17 cellular contexts compared by ENCODE assay signal in the genomic region with DNA sequence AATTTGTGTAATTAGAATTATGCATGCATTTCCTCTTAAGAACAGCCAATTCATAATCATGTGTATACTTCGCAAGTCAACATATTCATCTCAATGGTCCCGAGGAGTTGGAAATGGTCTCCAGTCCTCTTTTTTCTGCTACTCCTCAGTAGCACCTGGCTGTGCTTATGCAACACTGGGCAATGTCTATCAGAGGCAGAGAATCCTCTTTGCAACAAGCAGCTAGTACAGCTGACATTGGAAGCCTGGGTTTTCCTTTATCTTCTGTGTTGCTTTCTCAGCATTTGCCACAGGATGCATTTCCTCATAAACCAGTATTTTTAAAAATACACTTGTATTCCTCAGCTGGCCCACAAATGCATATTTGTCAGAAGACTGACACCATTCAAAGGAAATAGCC.
"Had no signal": no experiment of that assay in that cellular context is flagged by ENCODE, and none has a peak within 500 bp of the region (broad histone marks: within the 10 kb centered on the region; RNA-seq: fewer than 3 reads in every experiment).

No MANE protein-coding gene starts in this region.

- H3K9me3 ChIP-seq: gastrocnemius medialis, heart right ventricle, upper lobe of left lung had no signal

- H3K4me1 Mint-ChIP-seq: activated CD8-positive, alpha-beta memory T cell treated with anti-CD3 and anti-CD28 coated beads, Interleukin-2, amount 10 ng/mL, durations not matched to agents 7 days and 5 days had no signal

- H3K36me3 Mint-ChIP-seq: activated CD8-positive, alpha-beta memory T cell treated with anti-CD3 and anti-CD28 coated beads, Interleukin-2, amount 10 ng/mL, durations not matched to agents 7 days and 5 days had no signal

- H3K4me3 Mint-ChIP-seq: activated CD8-positive, alpha-beta memory T cell treated with anti-CD3 and anti-CD28 coated beads, Interleukin-2, amount 10 ng/mL, durations not matched to agents 7 days and 5 days; activated T-cell treated with anti-CD3 and anti-CD28 coated beads, Interleukin-2, amount 50 U/mL, for 4 hours; dendritic cell treated with granulocyte-macrophage colony-stimulating factor and Interleukin-4, amounts not matched to agents 40 ng/mL and 50 ng/mL, for 4 days; effector memory CD8-positive, alpha-beta T cell had no signal

- H3K4me1 ChIP-seq: gastrocnemius medialis, heart right ventricle, upper lobe of left lung had no signal

- H3K27me3 ChIP-seq: brain microvascular endothelial cell, gastrocnemius medialis, heart right ventricle, upper lobe of left lung had no signal

- ATAC-seq: activated CD8-positive, alpha-beta memory T cell treated with anti-CD3 and anti-CD28 coated beads, Interleukin-2, amount 10 ng/mL, durations not matched to agents 7 days and 5 days; activated naive CD4-positive, alpha-beta T cell treated with anti-CD3 and anti-CD28 coated beads, Interleukin-2, amount 50 U/mL, for 72 hours; activated T-cell treated with anti-CD3 and anti-CD28 coated beads, Interleukin-2, amount 50 U/mL, for 4 hours; effector memory CD8-positive, alpha-beta T cell; gastrocnemius medialis; heart right ventricle; left ventricle myocardium superior had no signal

- H3K27ac ChIP-seq: brain microvascular endothelial cell, epithelial cell of prostate, gastrocnemius medialis, heart right ventricle, upper lobe of left lung had no signal

- H3K27ac Mint-ChIP-seq: activated CD8-positive, alpha-beta memory T cell treated with anti-CD3 and anti-CD28 coated beads, Interleukin-2, amount 10 ng/mL, durations not matched to agents 7 days and 5 days; activated naive CD4-positive, alpha-beta T cell treated with anti-CD3 and anti-CD28 coated beads, Interleukin-2, amount 50 U/mL, for 72 hours; dendritic cell treated with granulocyte-macrophage colony-stimulating factor and Interleukin-4, amounts not matched to agents 40 ng/mL and 50 ng/mL, for 4 days; effector memory CD8-positive, alpha-beta T cell had no signal

- DNase-seq: activated CD4-positive, alpha-beta T cell treated with anti-CD3 and anti-CD28 coated beads, Interleukin-2, amount 50 U/mL, for 4 hours; activated CD4-positive, CD25-positive, alpha-beta regulatory T cell treated with anti-CD3 and anti-CD28 coated beads, Interleukin-2, amount 50 U/mL, for 72 hours; activated CD8-positive, alpha-beta memory T cell treated with anti-CD3 and anti-CD28 coated beads, Interleukin-2, amount 10 ng/mL, durations not matched to agents 7 days and 5 days; activated effector memory CD4-positive, alpha-beta T cell treated with anti-CD3 and anti-CD28 coated beads, Interleukin-2, amount 50 U/mL, for 16 hours; activated T-cell treated with anti-CD3 and anti-CD28 coated beads, Interleukin-2, amount 50 U/mL, for 4 hours; amygdala; brain microvascular endothelial cell; effector memory CD8-positive, alpha-beta T cell; gastrocnemius medialis; heart right ventricle; left ventricle myocardium superior; stimulated activated CD4-positive, alpha-beta T cell treated with anti-CD3 and anti-CD28 coated beads, Interleukin-2, amount 100 ng/mL, for 48 hours; stimulated activated naive CD4-positive, alpha-beta T cell treated with Interleukin-2 at 50 U/mL for 16 hours; upper lobe of left lung had no signal

- H3K36me3 ChIP-seq: brain microvascular endothelial cell, gastrocnemius medialis, heart right ventricle, upper lobe of left lung had no signal

- H3K27me3 Mint-ChIP-seq: activated CD8-positive, alpha-beta memory T cell treated with anti-CD3 and anti-CD28 coated beads, Interleukin-2, amount 10 ng/mL, durations not matched to agents 7 days and 5 days; dendritic cell treated with granulocyte-macrophage colony-stimulating factor and Interleukin-4, amounts not matched to agents 40 ng/mL and 50 ng/mL, for 4 days; effector memory CD8-positive, alpha-beta T cell had no signal

- H3K4me3 ChIP-seq: gastrocnemius medialis, heart right ventricle, upper lobe of left lung had no signal
